Comparison of ENCODE assay signal across 6 cellular contexts in genomic region chr22:50303848-50304527, GRCh38. TPM values are rescaled to one million over a fixed set of nuclear protein-coding genes. Genes with fewer than 3 reads are reported as not detected.
DNase-seq lines count a peak whose midpoint lies in the region; ATAC-seq and TF ChIP-seq lines count a peak whose summit lies in the region.

No MANE protein-coding gene starts in this region.

- peak; percentile 70 for DNase-seq in G401 (ENCODE audit: low spot score)
- peak; percentile 66 for DNase-seq in WTC11 (ENCODE audit: low spot score)
- no peak for DNase-seq in mesenchymal stem cell
- no peak for DNase-seq in NCI-H1694 treated with DMSO at 0.1 percent for 48 hours (lab: John Stamatoyannopoulos, UW)
- no peak for DNase-seq in foreskin melanocyte

- H3K36me3 ChIP-seq in mesenchymal stem cell (ENCODE audit: control insufficient read depth in 1 of 2, insufficient read depth in 2 of 2, low read depth in 1 of 2, low read length in 2 of 2): peaks cover 8 to 57% of the 10 kb centered on the region in 2 experiments

- peak overlapping the region; percentile 88 for H4K8ac ChIP-seq in mesenchymal stem cell (ENCODE audit: low read length)

- peak overlapping the region; percentile 64 to 79 for H2BK12ac ChIP-seq in mesenchymal stem cell (ENCODE audit: low read length in 2 of 2)

- H2AK5ac ChIP-seq in mesenchymal stem cell (ENCODE audit: low read length, severe bottlenecking): peak overlapping the region; percentile 79

- H3K4me2 ChIP-seq in mesenchymal stem cell (ENCODE audit: low read length, poor library complexity, severe bottlenecking): peak overlapping the region; percentile 56

- peaks cover 6% of the 10 kb centered on the region; the same call in 1 of the 2 replicates for H3K27me3 Mint-ChIP-seq in WTC11 (ENCODE audit: low read depth)

- peak overlapping the region; percentile 37 for H3K9ac ChIP-seq in mesenchymal stem cell (ENCODE audit: low read length)

- no peaks in the 10 kb centered on the region for H3K9me3 ChIP-seq in mesenchymal stem cell (ENCODE audit: control insufficient read depth, low read length)

- H3K23ac ChIP-seq in mesenchymal stem cell (ENCODE audit: low read length in 2 of 2): peak overlapping the region in 1 of 2 experiments; percentile 19

- POLR2A ChIA-PET in WTC11 (lab: Charles Lee): interaction anchor here (1.9 kb wide), 1 partner anchor 10 kb away, joined by 6 read pairs; no protein-coding TSS in a partner anchor

- peak overlapping the region; percentile 98 for H2BK15ac ChIP-seq in mesenchymal stem cell (ENCODE audit: low read depth, poor library complexity, severe bottlenecking)

- H3K4me1 ChIP-seq in mesenchymal stem cell (ENCODE audit: control insufficient read depth, insufficient read depth, low read depth, low read length): peaks cover 78% of the 10 kb centered on the region

- H3K9me3 Mint-ChIP-seq in WTC11: no peaks in the 10 kb centered on the region

- peak overlapping the region; percentile 76; the same call in 1 of the 2 replicates for H3K27ac Mint-ChIP-seq in WTC11

- peak overlapping the region; percentile 96 for H2BK120ac ChIP-seq in mesenchymal stem cell (ENCODE audit: low read depth, low read length)

- H2BK5ac ChIP-seq in mesenchymal stem cell (ENCODE audit: low read depth, low read length, poor library complexity, severe bottlenecking): peak overlapping the region; percentile 71

- no peaks in the 10 kb centered on the region for H3K79me1 ChIP-seq in mesenchymal stem cell (replicated peaks; ENCODE audit: low read length, poor library complexity, severe bottlenecking)

- CTCF ChIA-PET in WTC11 (lab: Charles Lee): interaction anchor here (0.6 to 2.4 kb wide), 8 partner anchors 9 to 221 kb away, joined by 3 to 16 read pairs (median 4); partner anchors contain the start of genes HDAC10 and SCO2

- H3K36me3 Mint-ChIP-seq in WTC11: no peaks in the 10 kb centered on the region

- H3K4me1 Mint-ChIP-seq in WTC11: peaks cover 30% of the 10 kb centered on the region

- no peak overlapping the region for H3K4me3 Mint-ChIP-seq in WTC11

- peak overlapping the region; percentile 92 for H3K27ac ChIP-seq in mesenchymal stem cell (ENCODE audit: low read length, poor library complexity, severe bottlenecking)

- H3K4ac ChIP-seq in mesenchymal stem cell (ENCODE audit: low read depth in 1 of 2, low read length in 2 of 2): peak overlapping the region; percentile 75 to 86

- H3K14ac ChIP-seq in mesenchymal stem cell (ENCODE audit: low read length in 2 of 2): peak overlapping the region; percentile 5 to 47

- peak; percentile 52 for ATAC-seq in WTC11
- ATAC-seq in GM21717 (IDR thresholded peaks at IDR 0.05; ENCODE audit: unreplicated experiment): no peak

- H3K18ac ChIP-seq in mesenchymal stem cell (ENCODE audit: low read depth in 1 of 2, low read length in 2 of 2): peak overlapping the region; percentile 78 to 83

- peak overlapping the region; percentile 80 for H4K91ac ChIP-seq in mesenchymal stem cell (ENCODE audit: low read length)

- WGBS in mesenchymal stem cell: 63% methylated on average over 11 of the region's 11 CpGs

- no peak for TF ChIP-seq CTCF in WTC11 (IDR thresholded peaks at IDR 0.05)

- in situ Hi-C loops in G401 (cut with HindIII; ENCODE audit: low sequenced_read_pairs): no loop called here

- H2AFZ ChIP-seq in mesenchymal stem cell (ENCODE audit: low read depth, low read length): no peak overlapping the region

- H3K4me3 ChIP-seq in mesenchymal stem cell (ENCODE audit: insufficient read depth in 1 of 2, low read depth in 1 of 2, low read length in 2 of 2): peak overlapping the region in 1 of 2 experiments; percentile 3

- no peaks in the 10 kb centered on the region for H3K27me3 ChIP-seq in mesenchymal stem cell (ENCODE audit: control insufficient read depth in 1 of 2, insufficient read depth in 1 of 2, low read length in 2 of 2)

TF ChIP-seq in WTC11, 78 proteins besides CTCF, POLR2A, EP300 and RAD21:
- TF ChIP-seq E2F4 (CRISPR knock-in tag; IDR thresholded peaks at IDR 0.05; ENCODE audit: borderline replicate concordance, low read depth): no peak
- TF ChIP-seq GABPB1 (CRISPR knock-in tag; IDR thresholded peaks at IDR 0.05): no peak
- TF ChIP-seq IRF1 (CRISPR knock-in tag; IDR thresholded peaks at IDR 0.05): no peak
- no peak for TF ChIP-seq ZNF416 (CRISPR knock-in tag; IDR thresholded peaks at IDR 0.05)
- TF ChIP-seq TP53 (CRISPR knock-in tag; IDR thresholded peaks at IDR 0.05): no peak
- TF ChIP-seq ZNF425 (CRISPR knock-in tag; conservative IDR thresholded peaks at IDR 0.05): no peak
- TF ChIP-seq MAX (CRISPR knock-in tag; IDR thresholded peaks at IDR 0.05): no peak
- no peak for TF ChIP-seq CDX4 (CRISPR knock-in tag; IDR thresholded peaks at IDR 0.05; ENCODE audit: borderline replicate concordance)
- TF ChIP-seq TCF7 (CRISPR knock-in tag; IDR thresholded peaks at IDR 0.05; ENCODE audit: low read depth): no peak
- no peak for TF ChIP-seq OVOL2 (CRISPR knock-in tag; IDR thresholded peaks at IDR 0.05; ENCODE audit: borderline replicate concordance)

RNA-seq across cellular contexts. Expression of gene PLXNB2, which starts 3.5 kb away (rescaled TPM):
- total RNA-seq in G401 (2014; rRNA removed; shearing (Covaris generic)): 93.4 and 100 TPM in 2 replicates
- total RNA-seq in WTC11 (2021): 110 to 113 TPM (median 111 TPM) in 3 replicates
- 242 TPM for polyA plus RNA-seq in mesenchymal stem cell (2013, experiment 1 of 2)
- polyA plus RNA-seq in mesenchymal stem cell (2013, experiment 2 of 2): 231 TPM

RNA-seq across cellular contexts. Expression of gene DENND6B, which starts 22.8 kb away (rescaled TPM):
- total RNA-seq in G401 (2014; rRNA removed; shearing (Covaris generic)): 0.37 and 1.0 TPM in 2 replicates
- 2.3 to 2.7 TPM (median 2.5 TPM) in 3 replicates for total RNA-seq in WTC11 (2021)
- 4.2 TPM for polyA plus RNA-seq in mesenchymal stem cell (2013, experiment 1 of 2)
- 3.7 TPM for polyA plus RNA-seq in mesenchymal stem cell (2013, experiment 2 of 2)

RNA-seq across cellular contexts. Expression of gene MAPK11, which starts 33.8 kb away (rescaled TPM):
- total RNA-seq in G401 (2014; rRNA removed; shearing (Covaris generic)): 21.3 and 21.5 TPM in 2 replicates
- total RNA-seq in WTC11 (2021): 1.4 to 2.3 TPM (median 1.9 TPM) in 3 replicates
- polyA plus RNA-seq in mesenchymal stem cell (2013, experiment 1 of 2): 5.5 TPM
- 5.0 TPM for polyA plus RNA-seq in mesenchymal stem cell (2013, experiment 2 of 2)

RNA-seq across cellular contexts. Expression of gene PPP6R2, which starts 39.1 kb away (rescaled TPM):
- total RNA-seq in G401 (2014; rRNA removed; shearing (Covaris generic)): 76.9 and 77.8 TPM in 2 replicates
- 41.5 to 47.8 TPM (median 46.7 TPM) in 3 replicates for total RNA-seq in WTC11 (2021)
- 23.0 TPM for polyA plus RNA-seq in mesenchymal stem cell (2013, experiment 1 of 2)
- 22.9 TPM for polyA plus RNA-seq in mesenchymal stem cell (2013, experiment 2 of 2)

RNA-seq across cellular contexts. Expression of gene MAPK12, which starts 42.5 kb away (rescaled TPM):
- total RNA-seq in G401 (2014; rRNA removed; shearing (Covaris generic)): 155 and 158 TPM in 2 replicates
- total RNA-seq in WTC11 (2021): 26.9 to 31.0 TPM (median 28.8 TPM) in 3 replicates
- polyA plus RNA-seq in mesenchymal stem cell (2013, experiment 1 of 2): 34.8 TPM
- 35.2 TPM for polyA plus RNA-seq in mesenchymal stem cell (2013, experiment 2 of 2)

Comparison
In these comparisons a context has a peak if more than half of its experiments do, and no peak if none do; other contexts are left out.
1. DNase-seq: peak in G401 (single experiment) and WTC11 (single experiment); none in mesenchymal stem cell (single experiment), NCI-H1694 treated with DMSO at 0.1 percent for 48 hours (single experiment) and foreskin melanocyte (single experiment).